Comparison of ENCODE assay signal across 15 cellular contexts in the genomic region with DNA sequence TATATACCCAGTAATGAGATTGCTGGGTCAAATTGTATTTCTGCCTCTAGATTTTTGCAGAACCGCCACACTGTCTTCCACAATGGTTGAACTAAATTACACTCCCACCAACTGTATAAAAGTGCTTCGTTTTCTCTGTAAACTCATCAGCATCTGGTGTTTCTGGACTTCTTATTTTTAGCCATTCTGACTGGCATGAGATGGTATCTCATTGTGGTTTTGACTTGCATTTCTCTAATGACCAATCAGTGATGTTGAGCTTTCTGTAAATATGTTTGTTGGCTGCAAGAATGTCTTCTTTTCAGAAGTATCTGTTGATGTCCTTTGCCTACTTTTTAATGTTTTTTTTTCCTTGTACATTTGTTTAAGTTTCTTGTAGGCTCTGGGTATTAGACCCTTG.
DNase-seq lines count a peak whose midpoint lies in the region; ATAC-seq lines count a peak whose summit lies in the region.
"Had no signal": no experiment of that assay in that cellular context is flagged by ENCODE, and none has a peak within 500 bp of the region (broad histone marks: within the 10 kb centered on the region; RNA-seq: fewer than 3 reads in every experiment).

No MANE protein-coding gene starts in this region.

- peaks cover 8% of the 10 kb centered on the region for H3K27me3 ChIP-seq in adipocyte (replicated peaks; ENCODE audit: control insufficient read depth, insufficient read depth, low read length)

- peaks cover 6% of the 10 kb centered on the region for H3K9me3 ChIP-seq in adipocyte (ENCODE audit: control insufficient read depth, low read length)
- H3K9me3 ChIP-seq: HAP-1 had no signal

- H3K36me3 ChIP-seq in adipocyte (ENCODE audit: control insufficient read depth, insufficient read depth, low read length, severe bottlenecking), result no peaks in the 10 kb centered on the region
- H3K36me3 ChIP-seq: HAP-1 had no signal

- DNase-seq in M059J (ENCODE audit: low read depth) (peak; percentile 62), adipocyte (ENCODE audit: low read depth) (peak; percentile 42), myocyte (ENCODE audit: low read depth) (peak; percentile 49), NCI-H1048 (lab: John Stamatoyannopoulos, UW) (no peak), SHP77 treated with DMSO at 0.1 percent for 48 hours (lab: John Stamatoyannopoulos, UW) (no peak), NOMO-1 treated with DMSO at 0.1 percent for 48 hours (lab: John Stamatoyannopoulos, UW; ENCODE audit: unreplicated experiment) (no peak)
- DNase-seq: C1 segment of cervical spinal cord; Calu3; CD4-positive, alpha-beta memory T cell; COR-L47; DMS53; DMS79 treated with DMSO at 0.1 percent for 48 hours; GOT3 had no signal

- no peak overlapping the region for H3K4me3 ChIP-seq in adipocyte (ENCODE audit: low read length)
- H3K4me3 ChIP-seq: HAP-1 had no signal

- ATAC-seq in HG02884 (IDR thresholded peaks at IDR 0.05; ENCODE audit: unreplicated experiment), result no peak

- H3K4me1 ChIP-seq in adipocyte (ENCODE audit: control insufficient read depth, insufficient read depth, low read length), result no peaks in the 10 kb centered on the region
- H3K4me1 ChIP-seq: HAP-1 had no signal

- H3K9ac ChIP-seq in adipocyte (ENCODE audit: low read length), result no peak overlapping the region

Comparison
In these comparisons a context has a peak if more than half of its experiments do, and no peak if none do; other contexts are left out.
1. DNase-seq: peak in M059J (single experiment), adipocyte (single experiment) and myocyte (single experiment); none in NCI-H1048 (single experiment), SHP77 treated with DMSO at 0.1 percent for 48 hours (single experiment) and NOMO-1 treated with DMSO at 0.1 percent for 48 hours (single experiment).